1 cellular context compared by ENCODE assay signal in genomic region chr22:33130473-33130872, GRCh38.
TF ChIP-seq lines count a peak whose summit lies in the region.

No MANE protein-coding gene starts in this region.

TF ChIP-seq in HepG2, 621 proteins besides CTCF, POLR2A, EP300 and RAD21 (continued from another document and continues in another):
- TF ChIP-seq ZNF142 (CRISPR knock-in tag; IDR thresholded peaks at IDR 0.05) (no peak), ELF4 (CRISPR knock-in tag; IDR thresholded peaks at IDR 0.05; ENCODE audit: borderline replicate concordance) (no peak), FOXM1 (CRISPR knock-in tag; IDR thresholded peaks at IDR 0.05) (no peak), HOXD1 (CRISPR knock-in tag; IDR thresholded peaks at IDR 0.05) (peak; percentile 56; the same call in 1 of the 2 replicates), IKZF4 (CRISPR knock-in tag; IDR thresholded peaks at IDR 0.05; ENCODE audit: borderline replicate concordance, low read depth, not compliant biosample characterization) (no peak), ZNF503 (CRISPR knock-in tag; IDR thresholded peaks at IDR 0.05) (peak; percentile 70), HNRNPK (IDR thresholded peaks at IDR 0.05; ENCODE audit: low read depth, low read length, poor library complexity, severe bottlenecking) (no peak), FLYWCH1 (CRISPR knock-in tag; IDR thresholded peaks at IDR 0.05) (no peak), TBP (CRISPR knock-in tag; IDR thresholded peaks at IDR 0.05) (no peak), ZNF674 (CRISPR knock-in tag; IDR thresholded peaks at IDR 0.05; ENCODE audit: low read depth) (no peak), ZNF850 (CRISPR knock-in tag; conservative IDR thresholded peaks at IDR 0.05) (no peak), PAWR (CRISPR knock-in tag; IDR thresholded peaks at IDR 0.05; ENCODE audit: borderline replicate concordance) (no peak), DBP (CRISPR knock-in tag; IDR thresholded peaks at IDR 0.05; ENCODE audit: not compliant biosample characterization) (no peak), TCF7L2 (IDR thresholded peaks at IDR 0.05; ENCODE audit: low read depth, low read length) (no peak), ZNF567 (CRISPR knock-in tag; IDR thresholded peaks at IDR 0.05; ENCODE audit: borderline replicate concordance) (no peak), ZNF253 (CRISPR knock-in tag; IDR thresholded peaks at IDR 0.05; ENCODE audit: borderline replicate concordance) (no peak), ZUFSP (CRISPR knock-in tag; IDR thresholded peaks at IDR 0.05; ENCODE audit: borderline replicate concordance) (no peak), RARG (CRISPR knock-in tag; IDR thresholded peaks at IDR 0.05; ENCODE audit: low read depth) (no peak), ZNF713 (CRISPR knock-in tag; IDR thresholded peaks at IDR 0.05) (no peak), SIN3B (IDR thresholded peaks at IDR 0.05; ENCODE audit: low read length) (no peak), FOXJ3 (CRISPR knock-in tag; IDR thresholded peaks at IDR 0.05; ENCODE audit: borderline replicate concordance) (peak; percentile 77; the same call in 1 of the 2 replicates), SNAPC4 (CRISPR knock-in tag; IDR thresholded peaks at IDR 0.05) (no peak), GLI4 (CRISPR knock-in tag; IDR thresholded peaks at IDR 0.05; ENCODE audit: borderline replicate concordance) (no peak), ZNF296 (CRISPR knock-in tag; conservative IDR thresholded peaks at IDR 0.05) (no peak), ARHGAP35 (CRISPR knock-in tag; IDR thresholded peaks at IDR 0.05; ENCODE audit: borderline replicate concordance) (no peak), ZNF326 (CRISPR knock-in tag; IDR thresholded peaks at IDR 0.05; ENCODE audit: borderline replicate concordance) (no peak), TERF1 (CRISPR knock-in tag; IDR thresholded peaks at IDR 0.05) (no peak), ZNF12 (CRISPR knock-in tag; IDR thresholded peaks at IDR 0.05) (no peak), MXD3 (CRISPR knock-in tag; IDR thresholded peaks at IDR 0.05) (no peak), NFIC (IDR thresholded peaks at IDR 0.05; ENCODE audit: low read length) (0 out of 2 replicates have a peak, but pooled peaks have one; percentile 49), CBX5 (CRISPR knock-in tag; IDR thresholded peaks at IDR 0.05; ENCODE audit: borderline replicate concordance) (no peak), RBM22 (optimal IDR thresholded peaks at IDR 0.05; ENCODE audit: low read length) (no peak), ZHX2 (IDR thresholded peaks at IDR 0.05; ENCODE audit: low read depth) (no peak), ZHX2 (CRISPR knock-in tag; IDR thresholded peaks at IDR 0.05; ENCODE audit: borderline replicate concordance) (no peak), SP5 (CRISPR knock-in tag; IDR thresholded peaks at IDR 0.05; ENCODE audit: borderline replicate concordance, low read depth) (no peak)
